ENCODE assay signal across 21 cellular contexts in genomic region chr9:20781086-20781485, GRCh38.
"Had no signal": no experiment of that assay in that cellular context is flagged by ENCODE, and none has a peak within 500 bp of the region (broad histone marks: within the 10 kb centered on the region; RNA-seq: fewer than 3 reads in every experiment).

No MANE protein-coding gene starts in this region.

- H3K27ac ChIP-seq: body of pancreas, coronary artery, esophagus muscularis mucosa, foreskin keratinocyte, pancreas, sigmoid colon had no signal

- H3K27ac Mint-ChIP-seq: activated B cell treated with CpG ODN at 0.5 μM for 24 hours; activated CD8-positive, alpha-beta T cell treated with anti-CD3 and anti-CD28 coated beads, Interleukin-2, amount 10 ng/mL, durations not matched to agents 7 days and 5 days; activated naive CD4-positive, alpha-beta T cell treated with anti-CD3 and anti-CD28 coated beads, Interleukin-2, amount 50 U/mL, for 72 hours; activated T-cell treated with anti-CD3 and anti-CD28 coated beads, Interleukin-2, amount 50 U/mL, for 72 hours; naive B cell; stimulated activated naive CD8-positive, alpha-beta T cell treated with anti-CD3 and anti-CD28 coated beads, Interleukin-15, amount 100 ng/mL, for 72 hours; type B pancreatic cell had no signal

- H3K4me1 Mint-ChIP-seq: activated B cell treated with CpG ODN at 0.5 μM for 24 hours; naive B cell; stimulated activated naive CD8-positive, alpha-beta T cell treated with anti-CD3 and anti-CD28 coated beads, Interleukin-15, amount 100 ng/mL, for 72 hours had no signal

- ATAC-seq: activated CD8-positive, alpha-beta T cell treated with anti-CD3 and anti-CD28 coated beads, Interleukin-2, amount 10 ng/mL, durations not matched to agents 7 days and 5 days; activated naive CD4-positive, alpha-beta T cell treated with anti-CD3 and anti-CD28 coated beads, Interleukin-2, amount 50 U/mL, for 72 hours; activated T-cell treated with anti-CD3 and anti-CD28 coated beads, Interleukin-2, amount 50 U/mL, for 72 hours; body of pancreas; foreskin keratinocyte; left colon; pancreas; stimulated activated naive CD8-positive, alpha-beta T cell treated with anti-CD3 and anti-CD28 coated beads, Interleukin-15, amount 100 ng/mL, for 72 hours had no signal

- DNase-seq: activated B cell treated with CpG ODN at 0.5 μM for 24 hours; activated CD4-positive, alpha-beta T cell treated with anti-CD3 and anti-CD28 coated beads for 48 hours; activated CD8-positive, alpha-beta memory T cell treated with anti-CD3 and anti-CD28 coated beads, Interleukin-2, amount 50 U/mL, for 4 hours; activated CD8-positive, alpha-beta T cell treated with anti-CD3 and anti-CD28 coated beads, Interleukin-2, amount 10 ng/mL, durations not matched to agents 7 days and 5 days; activated gamma-delta T cell; activated T-cell treated with anti-CD3 and anti-CD28 coated beads, Interleukin-2, amount 50 U/mL, for 72 hours; amniotic stem cell; body of pancreas; caudate nucleus; foreskin keratinocyte; glutamatergic neuron; left colon; naive B cell; pancreas; sigmoid colon; stimulated activated CD4-positive, alpha-beta T cell treated with anti-CD3 and anti-CD28 coated beads, Interleukin-1b, Interleukin-23, amount 100 ng/mL, for 48 hours; stimulated activated naive CD8-positive, alpha-beta T cell treated with anti-CD3 and anti-CD28 coated beads, Interleukin-15, amount 100 ng/mL, for 72 hours had no signal

- H3K27me3 Mint-ChIP-seq: activated B cell treated with CpG ODN at 0.5 μM for 24 hours; naive B cell; stimulated activated naive CD8-positive, alpha-beta T cell treated with anti-CD3 and anti-CD28 coated beads, Interleukin-15, amount 100 ng/mL, for 72 hours; type B pancreatic cell had no signal

- H3K9me3 Mint-ChIP-seq: activated B cell treated with CpG ODN at 0.5 μM for 24 hours; activated naive CD4-positive, alpha-beta T cell treated with anti-CD3 and anti-CD28 coated beads, Interleukin-2, amount 50 U/mL, for 72 hours; activated T-cell treated with anti-CD3 and anti-CD28 coated beads, Interleukin-2, amount 50 U/mL, for 72 hours; stimulated activated naive CD8-positive, alpha-beta T cell treated with anti-CD3 and anti-CD28 coated beads, Interleukin-15, amount 100 ng/mL, for 72 hours; type B pancreatic cell had no signal

- H3K4me3 Mint-ChIP-seq: activated B cell treated with CpG ODN at 0.5 μM for 24 hours; activated CD8-positive, alpha-beta T cell treated with anti-CD3 and anti-CD28 coated beads, Interleukin-2, amount 10 ng/mL, durations not matched to agents 7 days and 5 days; activated T-cell treated with anti-CD3 and anti-CD28 coated beads, Interleukin-2, amount 50 U/mL, for 72 hours; naive B cell; stimulated activated naive CD8-positive, alpha-beta T cell treated with anti-CD3 and anti-CD28 coated beads, Interleukin-15, amount 100 ng/mL, for 72 hours; type B pancreatic cell had no signal
